1 cellular context compared by ENCODE assay signal in genomic region chr17:47687748-47688147, GRCh38.
TF ChIP-seq lines count a peak whose summit lies in the region.

No MANE protein-coding gene starts in this region.

TF ChIP-seq in IMR-90, 13 proteins besides CTCF, POLR2A, EP300 and RAD21 (continued from another document):
- no peak for TF ChIP-seq BHLHE40 (IDR thresholded peaks at IDR 0.05; ENCODE audit: low read depth, low read length)
- TF ChIP-seq USF2 (IDR thresholded peaks at IDR 0.05; ENCODE audit: low read depth, low read length), result no peak; the same call in 1 of the 2 replicates
- no peak for TF ChIP-seq NFE2L2 (IDR thresholded peaks at IDR 0.05; ENCODE audit: low read depth, low read length)
- TF ChIP-seq RFX5 (IDR thresholded peaks at IDR 0.05; ENCODE audit: low read depth, low read length), result no peak
- no peak for TF ChIP-seq CEBPB (IDR thresholded peaks at IDR 0.05; ENCODE audit: low read depth, low read length)
- no peak for TF ChIP-seq SMC3 (IDR thresholded peaks at IDR 0.05; ENCODE audit: low read depth, low read length)
- TF ChIP-seq CHD1 (IDR thresholded peaks at IDR 0.05; ENCODE audit: low read depth, low read length), result no peak
- TF ChIP-seq RCOR1 (IDR thresholded peaks at IDR 0.05; ENCODE audit: insufficient replicate concordance, low read length), result no peak
- no peak for TF ChIP-seq MAZ (IDR thresholded peaks at IDR 0.05; ENCODE audit: borderline replicate concordance, low read depth, low read length)
- TF ChIP-seq MXI1 (IDR thresholded peaks at IDR 0.05; ENCODE audit: borderline replicate concordance, low read depth, low read length), result no peak
